In genomic region chr4:184147858-184148799, GRCh38 we compare ENCODE assay signal across 22 cellular contexts.
DNase-seq lines count a peak whose midpoint lies in the region; ATAC-seq, FAIRE-seq and TF ChIP-seq lines count a peak whose summit lies in the region.
"Had no signal": no experiment of that assay in that cellular context is flagged by ENCODE, and none has a peak within 500 bp of the region (broad histone marks: within the 10 kb centered on the region; RNA-seq: fewer than 3 reads in every experiment).

No MANE protein-coding gene starts in this region.

- no peak overlapping the region for H3K14ac ChIP-seq in mesenchymal stem cell (ENCODE audit: low read length in 2 of 2)

- H4K20me1 ChIP-seq in DND-41 (ENCODE audit: insufficient read depth, low read length), result no peaks in the 10 kb centered on the region
- no peaks in the 10 kb centered on the region for H4K20me1 ChIP-seq in KMS-11 (ENCODE audit: insufficient read depth)

- peak overlapping the region; percentile 35; the same call in 1 of the 2 replicates for H3K9ac ChIP-seq in DND-41 (ENCODE audit: low read depth, low read length)
- no peak overlapping the region for H3K9ac ChIP-seq in KMS-11
- no peak overlapping the region for H3K9ac ChIP-seq in mesenchymal stem cell (ENCODE audit: low read length)

- H2BK12ac ChIP-seq in mesenchymal stem cell (ENCODE audit: low read length in 2 of 2), result no peak overlapping the region

- peak overlapping the region in 1 of 2 experiments; percentile 41 for H3K4ac ChIP-seq in mesenchymal stem cell (ENCODE audit: low read depth in 1 of 2, low read length in 2 of 2)

- peak overlapping the region; percentile 35 for H3K4me2 ChIP-seq in DND-41 (ENCODE audit: insufficient read depth, low read length)
- peak overlapping the region; percentile 47; the same call in 1 of the 2 replicates for H3K4me2 ChIP-seq in KMS-11
- H3K4me2 ChIP-seq in mesenchymal stem cell (ENCODE audit: low read length, poor library complexity, severe bottlenecking), result no peak overlapping the region

- no peaks in the 10 kb centered on the region for H3K79me1 ChIP-seq in mesenchymal stem cell (replicated peaks; ENCODE audit: low read length, poor library complexity, severe bottlenecking)

- DNase-seq in DND-41 (peak; percentile 57), SKM-1 (lab: John Stamatoyannopoulos, UW; ENCODE audit: unreplicated experiment) (peak; percentile 7), mesenchymal stem cell (peak; percentile 63), HAP-1 (ENCODE audit: low spot score in 2 of 2) (no peak), RCC 7860 (ENCODE audit: low spot score) (no peak)
- DNase-seq: activated CD4-positive, alpha-beta T cell treated with anti-CD3 and anti-CD28 coated beads for 1 hour; activated naive CD4-positive, alpha-beta T cell; DMS153; foreskin keratinocyte; kidney glomerular epithelial cell; NCI-H146; NCI-H446; psoas muscle; spleen; stimulated activated CD8-positive, alpha-beta memory T cell treated with anti-CD3 and anti-CD28 coated beads, Interleukin-4, amount 100 ng/mL, for 48 hours; T1000 had no signal

- H3K4me1 ChIP-seq in DND-41 (ENCODE audit: insufficient read depth, low read length) (peaks cover 39% of the 10 kb centered on the region), KMS-11 (ENCODE audit: low read depth, poor library complexity, severe bottlenecking) (peaks cover 22% of the 10 kb centered on the region), mesenchymal stem cell (ENCODE audit: control insufficient read depth, insufficient read depth, low read depth, low read length) (no peaks in the 10 kb centered on the region), HAP-1 (no peaks in the 10 kb centered on the region)
- H3K4me1 ChIP-seq: foreskin keratinocyte, psoas muscle, SJSA1 had no signal

- no peak for FAIRE-seq in RCC 7860 (lab: Jason Lieb, UNC)
- FAIRE-seq: GM12892 had no signal

- H2BK120ac ChIP-seq in mesenchymal stem cell (ENCODE audit: low read depth, low read length), result no peak overlapping the region

- ATAC-seq in DND-41 (ENCODE audit: insufficient read depth, low read depth) (peak; percentile 76), HG03196 (IDR thresholded peaks at IDR 0.05; ENCODE audit: unreplicated experiment) (no peak)
- ATAC-seq: foreskin keratinocyte; natural killer cell treated with Interleukin-12 subunit alpha and Interleukin-12 subunit beta and Interleukin-15 and Interleukin-18, amount 100 ng/mL, for 72 hours; psoas muscle had no signal

- TF ChIP-seq CTCF in DND-41 (IDR thresholded peaks at IDR 0.05; ENCODE audit: borderline replicate concordance, extremely low read depth, low read length, poor library complexity, severe bottlenecking) (no peak), KMS-11 (conservative IDR thresholded peaks at IDR 0.05; ENCODE audit: low read depth, low read length) (no peak)

- H3K18ac ChIP-seq in mesenchymal stem cell (ENCODE audit: low read depth in 1 of 2, low read length in 2 of 2), result no peak overlapping the region

- WGBS in mesenchymal stem cell, result 42% methylated on average over 6 of the region's 8 CpGs

- no peak overlapping the region for H2AK5ac ChIP-seq in mesenchymal stem cell (ENCODE audit: low read length, severe bottlenecking)

- H3K9me3 ChIP-seq in DND-41 (ENCODE audit: insufficient read depth, low read length, severe bottlenecking) (no peaks in the 10 kb centered on the region), mesenchymal stem cell (ENCODE audit: control insufficient read depth, low read length) (no peaks in the 10 kb centered on the region), HAP-1 (no peaks in the 10 kb centered on the region)
- H3K9me3 ChIP-seq: psoas muscle, SJSA1, spleen, suprapubic skin had no signal

- H4K8ac ChIP-seq in mesenchymal stem cell (ENCODE audit: low read length), result no peak overlapping the region

- H2BK15ac ChIP-seq in mesenchymal stem cell (ENCODE audit: low read depth, poor library complexity, severe bottlenecking), result no peak overlapping the region

- H3K36me3 ChIP-seq in DND-41 (ENCODE audit: insufficient read depth, low read length), result no peaks in the 10 kb centered on the region
- no peaks in the 10 kb centered on the region for H3K36me3 ChIP-seq in KMS-11 (ENCODE audit: insufficient read depth)
- H3K36me3 ChIP-seq in mesenchymal stem cell (ENCODE audit: control insufficient read depth in 1 of 2, insufficient read depth in 2 of 2, low read depth in 1 of 2, low read length in 2 of 2), result no peaks in the 10 kb centered on the region
- no peaks in the 10 kb centered on the region for H3K36me3 ChIP-seq in HAP-1 (replicated peaks)
- H3K36me3 ChIP-seq: SJSA1, spleen, suprapubic skin had no signal

- in situ Hi-C loops in HAP-1 (cut with MboI; ENCODE audit: low sequenced_read_pairs), result no loop called here

- no peak overlapping the region for H2BK5ac ChIP-seq in mesenchymal stem cell (ENCODE audit: low read depth, low read length, poor library complexity, severe bottlenecking)

- peak overlapping the region; percentile 64 for H2AFZ ChIP-seq in DND-41 (ENCODE audit: low read depth, low read length)
- H2AFZ ChIP-seq in KMS-11 (ENCODE audit: low read depth), result peak overlapping the region; percentile 32; the same call in 1 of the 2 replicates
- H2AFZ ChIP-seq in mesenchymal stem cell (ENCODE audit: low read depth, low read length), result peak overlapping the region; percentile 27

- no peak overlapping the region for H3K23ac ChIP-seq in mesenchymal stem cell (ENCODE audit: low read length in 2 of 2)

- H3K4me3 ChIP-seq in DND-41 (ENCODE audit: low read depth in 1 of 2, low read length in 2 of 2) (no peak overlapping the region), KMS-11 (IDR thresholded peaks at IDR 0.05; ENCODE audit: insufficient read depth, low read depth, low read length) (no peak overlapping the region), mesenchymal stem cell (ENCODE audit: insufficient read depth in 1 of 2, low read depth in 1 of 2, low read length in 2 of 2) (no peak overlapping the region), HAP-1 (no peak overlapping the region)
- H3K4me3 ChIP-seq: psoas muscle, SJSA1, spleen, suprapubic skin had no signal

- H3K27ac ChIP-seq in DND-41 (ENCODE audit: low read length) (peak overlapping the region; percentile 75), KMS-11 (0 out of 2 replicates have a peak overlapping the region, but pooled peaks have one; percentile 3), mesenchymal stem cell (ENCODE audit: low read length, poor library complexity, severe bottlenecking) (no peak overlapping the region)
- H3K27ac ChIP-seq: foreskin keratinocyte, psoas muscle, SJSA1, suprapubic skin had no signal

- no peaks in the 10 kb centered on the region for H3K27me3 ChIP-seq in DND-41 (ENCODE audit: insufficient read depth, low read length, poor library complexity)
- H3K27me3 ChIP-seq in KMS-11 (ENCODE audit: insufficient read depth, low read depth), result no peaks in the 10 kb centered on the region
- H3K27me3 ChIP-seq in mesenchymal stem cell (ENCODE audit: control insufficient read depth in 1 of 2, insufficient read depth in 1 of 2, low read length in 2 of 2), result no peaks in the 10 kb centered on the region
- no peaks in the 10 kb centered on the region for H3K27me3 ChIP-seq in HAP-1 (ENCODE audit: low read depth)
- H3K27me3 ChIP-seq: foreskin keratinocyte, SJSA1, suprapubic skin had no signal

- no peak overlapping the region for H4K91ac ChIP-seq in mesenchymal stem cell (ENCODE audit: low read length)

- no peaks in the 10 kb centered on the region for H3K79me2 ChIP-seq in DND-41 (ENCODE audit: insufficient read depth, low read length)
- no peaks in the 10 kb centered on the region for H3K79me2 ChIP-seq in KMS-11 (ENCODE audit: insufficient read depth, low read depth)

Comparison
In these comparisons a context has a peak if more than half of its experiments do, and no peak if none do; other contexts are left out.
1. DNase-seq: peak in DND-41 (single experiment), SKM-1 (single experiment) and mesenchymal stem cell (single experiment); none in HAP-1 (0 of 2) and RCC 7860 (single experiment).
2. Peak in every context shown above with its lines, with median percentiles within 50 percentile points of each other: H2AFZ ChIP-seq.